31 cellular contexts compared by ENCODE assay signal in the genomic region with DNA sequence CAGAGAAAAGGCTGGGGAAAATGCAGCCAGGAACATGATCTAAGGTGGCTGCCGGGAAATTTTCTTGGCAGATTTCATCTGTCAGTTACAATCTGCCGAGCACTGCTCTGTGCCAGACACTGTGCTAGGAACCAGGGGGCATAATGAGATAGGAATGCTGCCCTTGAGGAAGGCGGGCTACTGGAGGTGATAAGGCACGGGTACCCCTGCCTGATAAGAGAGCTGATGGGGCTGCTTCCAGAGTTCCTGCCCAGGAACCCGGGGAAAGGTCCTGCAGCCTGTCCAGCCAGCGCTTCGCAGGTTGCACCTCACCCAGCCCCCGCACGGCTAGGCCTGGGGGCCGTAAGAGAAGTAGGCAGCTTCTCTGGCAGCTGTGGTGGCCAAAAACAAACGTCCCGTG. TPM values are rescaled to one million over a fixed set of nuclear protein-coding genes. Genes with fewer than 3 reads are reported as not detected.
"Had no signal": no experiment of that assay in that cellular context is flagged by ENCODE, and none has a peak within 500 bp of the region (broad histone marks: within the 10 kb centered on the region; RNA-seq: fewer than 3 reads in every experiment).

No MANE protein-coding gene starts in this region.

- H3K27ac ChIP-seq: cardiac muscle cell, foreskin keratinocyte, left lung, neutrophil, parathyroid adenoma, suprapubic skin, tibial nerve had no signal

- H3K9ac ChIP-seq: parathyroid adenoma had no signal

- H3K4me3 Mint-ChIP-seq: activated naive CD4-positive, alpha-beta T cell treated with anti-CD3 and anti-CD28 coated beads for 36 hours; activated naive CD8-positive, alpha-beta T cell treated with anti-CD3 and anti-CD28 coated beads, Interleukin-2, amount 10 ng/mL, durations not matched to agents 7 days and 5 days; natural killer cell treated with Interleukin-12 subunit alpha and Interleukin-12 subunit beta and Interleukin-15 and Interleukin-18, amount 100 ng/mL, for 72 hours; stimulated activated effector memory CD8-positive, alpha-beta T cell treated with anti-CD3 and anti-CD28 coated beads, Interleukin-12 subunit alpha, Interleukin-12 subunit beta, amount 100 ng/mL, for 72 hours; stimulated activated naive CD8-positive, alpha-beta T cell treated with anti-CD3 and anti-CD28 coated beads, Interleukin-15, amount 100 ng/mL, for 72 hours; WTC11 had no signal

- H3K27ac Mint-ChIP-seq: activated naive CD4-positive, alpha-beta T cell treated with anti-CD3 and anti-CD28 coated beads for 36 hours; activated naive CD8-positive, alpha-beta T cell treated with anti-CD3 and anti-CD28 coated beads, Interleukin-2, amount 10 ng/mL, durations not matched to agents 7 days and 5 days; natural killer cell treated with Interleukin-12 subunit alpha and Interleukin-12 subunit beta and Interleukin-15 and Interleukin-18, amount 100 ng/mL, for 72 hours; stimulated activated effector memory CD8-positive, alpha-beta T cell treated with anti-CD3 and anti-CD28 coated beads, Interleukin-12 subunit alpha, Interleukin-12 subunit beta, amount 100 ng/mL, for 72 hours; stimulated activated naive CD8-positive, alpha-beta T cell treated with anti-CD3 and anti-CD28 coated beads, Interleukin-15, amount 100 ng/mL, for 72 hours; WTC11 had no signal

- ATAC-seq: foreskin keratinocyte; left lung; natural killer cell treated with Interleukin-12 subunit alpha and Interleukin-12 subunit beta and Interleukin-15 and Interleukin-18, amount 100 ng/mL, for 72 hours; sciatic nerve; stimulated activated effector memory CD8-positive, alpha-beta T cell treated with anti-CD3 and anti-CD28 coated beads, Interleukin-12 subunit alpha, Interleukin-12 subunit beta, amount 100 ng/mL, for 72 hours; stimulated activated naive CD8-positive, alpha-beta T cell treated with anti-CD3 and anti-CD28 coated beads, Interleukin-15, amount 100 ng/mL, for 72 hours; WTC11 had no signal

- H3K4me3 ChIP-seq: cardiac muscle cell, left lung, tibial nerve had no signal

- H3K9me3 ChIP-seq: left lung, neutrophil, suprapubic skin, tibial nerve had no signal

- H3K36me3 Mint-ChIP-seq: activated naive CD8-positive, alpha-beta T cell treated with anti-CD3 and anti-CD28 coated beads, Interleukin-2, amount 10 ng/mL, durations not matched to agents 7 days and 5 days; natural killer cell treated with Interleukin-12 subunit alpha and Interleukin-12 subunit beta and Interleukin-15 and Interleukin-18, amount 100 ng/mL, for 72 hours; stimulated activated effector memory CD8-positive, alpha-beta T cell treated with anti-CD3 and anti-CD28 coated beads, Interleukin-12 subunit alpha, Interleukin-12 subunit beta, amount 100 ng/mL, for 72 hours; WTC11 had no signal

- H3K4me1 ChIP-seq: foreskin keratinocyte had no signal

- H3K36me3 ChIP-seq: cardiac muscle cell, left lung, neutrophil, tibial nerve had no signal

- H3K9me3 Mint-ChIP-seq: activated naive CD4-positive, alpha-beta T cell treated with anti-CD3 and anti-CD28 coated beads for 36 hours; activated naive CD8-positive, alpha-beta T cell treated with anti-CD3 and anti-CD28 coated beads, Interleukin-2, amount 10 ng/mL, durations not matched to agents 7 days and 5 days; natural killer cell treated with Interleukin-12 subunit alpha and Interleukin-12 subunit beta and Interleukin-15 and Interleukin-18, amount 100 ng/mL, for 72 hours; stimulated activated effector memory CD8-positive, alpha-beta T cell treated with anti-CD3 and anti-CD28 coated beads, Interleukin-12 subunit alpha, Interleukin-12 subunit beta, amount 100 ng/mL, for 72 hours; stimulated activated naive CD8-positive, alpha-beta T cell treated with anti-CD3 and anti-CD28 coated beads, Interleukin-15, amount 100 ng/mL, for 72 hours; WTC11 had no signal

- DNase-seq: activated CD4-positive, alpha-beta T cell treated with anti-CD3 and anti-CD28 coated beads for 4 hours; activated CD4-positive, alpha-beta T cell treated with anti-CD3 and anti-CD28 coated beads, Interleukin-2, amount 50 U/mL, for 48 hours; activated naive CD4-positive, alpha-beta T cell treated with anti-CD3 and anti-CD28 coated beads for 36 hours; activated naive CD8-positive, alpha-beta T cell treated with anti-CD3 and anti-CD28 coated beads, Interleukin-2, amount 10 ng/mL, durations not matched to agents 7 days and 5 days; activated T-cell treated with anti-CD3 and anti-CD28 coated beads, Interleukin-2, amount 50 U/mL, for 48 hours; amniotic stem cell; dermis blood vessel endothelial cell; effector CD8-positive, alpha-beta T cell; erythroblast; foreskin keratinocyte; kidney glomerular epithelial cell; left lung; mammary epithelial cell; midbrain; small intestine; stimulated activated CD4-positive, alpha-beta T cell treated with anti-CD3 and anti-CD28 coated beads, Interleukin-2, amount 100 ng/mL, for 24 hours; stimulated activated naive CD8-positive, alpha-beta T cell treated with anti-CD3 and anti-CD28 coated beads, Interleukin-15, amount 100 ng/mL, for 72 hours; T1000 had no signal

RNA-seq across cellular contexts. Expression of a gene that starts 3.1 kb away (rescaled TPM):
- total RNA-seq: activated CD8-positive, alpha-beta memory T cell treated with anti-CD3 and anti-CD28 coated beads for 36 hours; activated naive CD4-positive, alpha-beta T cell treated with anti-CD3 and anti-CD28 coated beads for 36 hours; activated naive CD8-positive, alpha-beta T cell treated with anti-CD3 and anti-CD28 coated beads, Interleukin-2, amount 10 ng/mL, durations not matched to agents 7 days and 5 days; cardiac muscle cell; foreskin keratinocyte; glomerular endothelial cell; natural killer cell treated with Interleukin-12 subunit alpha and Interleukin-12 subunit beta and Interleukin-15 and Interleukin-18, amount 100 ng/mL, for 72 hours; pulmonary artery endothelial cell; sciatic nerve; T-helper 1 cell treated with Interleukin-12 subunit alpha and Interleukin-12 subunit beta and Interleukin-4 antibody, amounts not matched to agents 30 ng/mL and 1 ng/mL, for 36 hours had no signal
